ENCODE assay signal across 14 cellular contexts in genomic region chr14:104301731-104302460, GRCh38.
"Had no signal": no experiment of that assay in that cellular context is flagged by ENCODE, and none has a peak within 500 bp of the region (broad histone marks: within the 10 kb centered on the region; RNA-seq: fewer than 3 reads in every experiment).

No MANE protein-coding gene starts in this region.

- ATAC-seq: stimulated activated naive B cell treated with anti-CD40 and anti-IgM and Interleukin-4, amounts not matched to agents 10 μg/mL and 1 μg/mL and 100 μg/mL, for 72 hours had no signal

- H3K27ac ChIP-seq: parathyroid adenoma, thyroid gland had no signal

- H3K27me3 Mint-ChIP-seq: activated B cell treated with CpG ODN at 0.5 μM for 24 hours had no signal

- H3K27ac Mint-ChIP-seq: activated B cell treated with CpG ODN at 0.5 μM for 24 hours; activated T-helper 1 cell treated with anti-CD3 and anti-CD28 coated beads, Interleukin-12 subunit alpha, Interleukin-12 subunit beta, Interleukin-2, Interleukin-4 antibody, amounts not matched to agents 30 ng/mL and 10 ng/mL and 1 ng/mL, durations not matched to agents 14 hours and 24 hours and 36 hours; stimulated activated naive B cell treated with anti-CD40 and anti-IgM and Interleukin-4, amounts not matched to agents 10 μg/mL and 1 μg/mL and 100 μg/mL, for 72 hours had no signal

- H3K4me1 Mint-ChIP-seq: activated B cell treated with CpG ODN at 0.5 μM for 24 hours; stimulated activated naive B cell treated with anti-CD40 and anti-IgM and Interleukin-4, amounts not matched to agents 10 μg/mL and 1 μg/mL and 100 μg/mL, for 72 hours had no signal

- H3K9me3 ChIP-seq: thyroid gland had no signal

- H3K4me1 ChIP-seq: parathyroid adenoma, thyroid gland had no signal

- H3K4me3 Mint-ChIP-seq: activated B cell treated with CpG ODN at 0.5 μM for 24 hours; activated T-helper 1 cell treated with anti-CD3 and anti-CD28 coated beads, Interleukin-12 subunit alpha, Interleukin-12 subunit beta, Interleukin-2, Interleukin-4 antibody, amounts not matched to agents 30 ng/mL and 10 ng/mL and 1 ng/mL, durations not matched to agents 14 hours and 24 hours and 36 hours; stimulated activated naive B cell treated with anti-CD40 and anti-IgM and Interleukin-4, amounts not matched to agents 10 μg/mL and 1 μg/mL and 100 μg/mL, for 72 hours had no signal

- H2AFZ ChIP-seq: parathyroid adenoma had no signal

- H3K36me3 ChIP-seq: thyroid gland had no signal

- H3K4me3 ChIP-seq: thyroid gland had no signal

- H3K9ac ChIP-seq: parathyroid adenoma had no signal

- H3K9me3 Mint-ChIP-seq: activated B cell treated with CpG ODN at 0.5 μM for 24 hours had no signal

- H3K27me3 ChIP-seq: thyroid gland had no signal

- DNase-seq: activated B cell treated with CpG ODN at 0.5 μM for 24 hours; activated CD4-positive, alpha-beta T cell treated with anti-CD3 and anti-CD28 coated beads for 48 hours; activated CD8-positive, alpha-beta memory T cell treated with anti-CD3 and anti-CD28 coated beads, Interleukin-2, amount 50 U/mL, for 48 hours; caudate nucleus; cortex of kidney; effector CD4-positive, alpha-beta T cell; foreskin fibroblast; midbrain; stimulated activated CD4-positive, alpha-beta T cell treated with anti-CD3 and anti-CD28 coated beads, Interleukin-2, amount 100 ng/mL, for 48 hours; stimulated activated naive B cell treated with anti-CD40 and anti-IgM and Interleukin-4, amounts not matched to agents 10 μg/mL and 1 μg/mL and 100 μg/mL, for 72 hours; SW 1271; thyroid gland had no signal
